In genomic region chr2:164810843-164811242, GRCh38 we compare ENCODE assay signal across 1 cellular context.
TF ChIP-seq lines count a peak whose summit lies in the region.

No MANE protein-coding gene starts in this region.

TF ChIP-seq in HepG2, 621 proteins besides CTCF, POLR2A, EP300 and RAD21 (continued from another document and continues in another):
- TF ChIP-seq ZMYM4 (CRISPR knock-in tag; IDR thresholded peaks at IDR 0.05) = peak; percentile 73; the same call in 1 of the 2 replicates
- peak; percentile 54; the same call in 1 of the 2 replicates for TF ChIP-seq CREB3 (CRISPR knock-in tag; IDR thresholded peaks at IDR 0.05)
- peak; percentile 61; the same call in 1 of the 2 replicates for TF ChIP-seq ZNF800 (CRISPR knock-in tag; IDR thresholded peaks at IDR 0.05)
- no peak for TF ChIP-seq ZNF616 (CRISPR knock-in tag; IDR thresholded peaks at IDR 0.05; ENCODE audit: low read depth)
- TF ChIP-seq ZNF44 (CRISPR knock-in tag; IDR thresholded peaks at IDR 0.05) = no peak
- TF ChIP-seq ATAD3A (CRISPR knock-in tag; IDR thresholded peaks at IDR 0.05) = no peak
- TF ChIP-seq RXRB (CRISPR knock-in tag; IDR thresholded peaks at IDR 0.05; ENCODE audit: borderline replicate concordance) = peak; percentile 92
- peak; percentile 65; the same call in 1 of the 2 replicates for TF ChIP-seq ZNF205 (CRISPR knock-in tag; IDR thresholded peaks at IDR 0.05)
- TF ChIP-seq ZSCAN25 (CRISPR knock-in tag; IDR thresholded peaks at IDR 0.05) = no peak
- peak; percentile 56 for TF ChIP-seq FOXA1 (IDR thresholded peaks at IDR 0.05)
- TF ChIP-seq FOXA1 (CRISPR knock-in tag; IDR thresholded peaks at IDR 0.05) = peak; percentile 91
- TF ChIP-seq TEF (CRISPR knock-in tag; IDR thresholded peaks at IDR 0.05) = peak; percentile 97
- no peak for TF ChIP-seq ZKSCAN1 (IDR thresholded peaks at IDR 0.05; ENCODE audit: low read length)
- no peak for TF ChIP-seq ZNF557 (CRISPR knock-in tag; IDR thresholded peaks at IDR 0.05)
- no peak for TF ChIP-seq ZNF850 (CRISPR knock-in tag; conservative IDR thresholded peaks at IDR 0.05)
- TF ChIP-seq HDAC1 (CRISPR knock-in tag; IDR thresholded peaks at IDR 0.05) = peak; percentile 64; the same call in 1 of the 2 replicates
- no peak for TF ChIP-seq SOX6 (IDR thresholded peaks at IDR 0.05)
- peak; percentile 99 for TF ChIP-seq SOX6 (CRISPR knock-in tag; IDR thresholded peaks at IDR 0.05)
- TF ChIP-seq CREBL2 (CRISPR knock-in tag; IDR thresholded peaks at IDR 0.05; ENCODE audit: borderline replicate concordance) = no peak
- TF ChIP-seq STAT5B (CRISPR knock-in tag; IDR thresholded peaks at IDR 0.05) = peak; percentile 81; the same call in 1 of the 2 replicates
- no peak for TF ChIP-seq ZNF513 (CRISPR knock-in tag; conservative IDR thresholded peaks at IDR 0.05)
- no peak for TF ChIP-seq PCBP1 (IDR thresholded peaks at IDR 0.05; ENCODE audit: borderline replicate concordance, low read depth, low read length)
- no peak for TF ChIP-seq ZNF235 (CRISPR knock-in tag; IDR thresholded peaks at IDR 0.05; ENCODE audit: borderline replicate concordance)
- no peak for TF ChIP-seq NFE2 (CRISPR knock-in tag; IDR thresholded peaks at IDR 0.05)
- peak; percentile 96 for TF ChIP-seq HOMEZ (CRISPR knock-in tag; IDR thresholded peaks at IDR 0.05; ENCODE audit: low read depth)
- TF ChIP-seq ZNF607 (CRISPR knock-in tag; IDR thresholded peaks at IDR 0.05; ENCODE audit: borderline replicate concordance) = no peak
- TF ChIP-seq NCOA2 (CRISPR knock-in tag; IDR thresholded peaks at IDR 0.05) = peak; percentile 99
- TF ChIP-seq ZBTB25 (CRISPR knock-in tag; IDR thresholded peaks at IDR 0.05) = peak; percentile 95
- peak; percentile 99 for TF ChIP-seq ISL2 (CRISPR knock-in tag; IDR thresholded peaks at IDR 0.05)
- TF ChIP-seq CREB1 (IDR thresholded peaks at IDR 0.05) = no peak
- peak; percentile 86 for TF ChIP-seq CREB1 (CRISPR knock-in tag; IDR thresholded peaks at IDR 0.05)
- peak; percentile 30; the same call in 1 of the 2 replicates for TF ChIP-seq TFAP4 (IDR thresholded peaks at IDR 0.05; ENCODE audit: borderline replicate concordance, low read depth)
- TF ChIP-seq TCF7L2 (IDR thresholded peaks at IDR 0.05; ENCODE audit: low read depth, low read length) = peak; percentile 92
- peak; percentile 93 for TF ChIP-seq TARDBP (CRISPR knock-in tag; IDR thresholded peaks at IDR 0.05)
- TF ChIP-seq ARNT2 (CRISPR knock-in tag; IDR thresholded peaks at IDR 0.05; ENCODE audit: low read depth) = no peak
- TF ChIP-seq ZNF12 (CRISPR knock-in tag; IDR thresholded peaks at IDR 0.05) = peak; percentile 88
- peak; percentile 48 for TF ChIP-seq DBP (CRISPR knock-in tag; IDR thresholded peaks at IDR 0.05; ENCODE audit: not compliant biosample characterization)
- TF ChIP-seq BHLHE40 (IDR thresholded peaks at IDR 0.05; ENCODE audit: low read length) = no peak
- TF ChIP-seq ZBED4 (CRISPR knock-in tag; IDR thresholded peaks at IDR 0.05; ENCODE audit: borderline replicate concordance) = peak; percentile 34; the same call in 1 of the 2 replicates
- TF ChIP-seq ZFX (CRISPR knock-in tag; IDR thresholded peaks at IDR 0.05; ENCODE audit: low read depth) = no peak
- peak; percentile 94; the same call in 1 of the 2 replicates for TF ChIP-seq EHMT2 (IDR thresholded peaks at IDR 0.05; ENCODE audit: borderline replicate concordance, low read depth, low read length)
- no peak for TF ChIP-seq ZNF441 (CRISPR knock-in tag; IDR thresholded peaks at IDR 0.05; ENCODE audit: borderline replicate concordance)
- no peak for TF ChIP-seq ZNF558 (CRISPR knock-in tag; IDR thresholded peaks at IDR 0.05; ENCODE audit: borderline replicate concordance)
- no peak for TF ChIP-seq ZNF788 (CRISPR knock-in tag; IDR thresholded peaks at IDR 0.05; ENCODE audit: borderline replicate concordance)
- TF ChIP-seq SKI (IDR thresholded peaks at IDR 0.05; ENCODE audit: partially characterized antibody) = peak; percentile 73
- no peak; the same call in 1 of the 2 replicates for TF ChIP-seq JDP2 (CRISPR knock-in tag; IDR thresholded peaks at IDR 0.05; ENCODE audit: borderline replicate concordance)
- no peak for TF ChIP-seq ZNF496 (CRISPR knock-in tag; IDR thresholded peaks at IDR 0.05; ENCODE audit: insufficient replicate concordance)
- peak; percentile 45; the same call in 1 of the 2 replicates for TF ChIP-seq ZNF362 (CRISPR knock-in tag; IDR thresholded peaks at IDR 0.05; ENCODE audit: borderline replicate concordance)
- TF ChIP-seq ASH2L (IDR thresholded peaks at IDR 0.05; ENCODE audit: insufficient read length, low read depth, low read length) = peak; percentile 71
- TF ChIP-seq TBP (CRISPR knock-in tag; IDR thresholded peaks at IDR 0.05) = no peak
- TF ChIP-seq ZBTB14 (CRISPR knock-in tag; IDR thresholded peaks at IDR 0.05) = no peak
